ENCODE assay signal across 39 cellular contexts in the genomic region with DNA sequence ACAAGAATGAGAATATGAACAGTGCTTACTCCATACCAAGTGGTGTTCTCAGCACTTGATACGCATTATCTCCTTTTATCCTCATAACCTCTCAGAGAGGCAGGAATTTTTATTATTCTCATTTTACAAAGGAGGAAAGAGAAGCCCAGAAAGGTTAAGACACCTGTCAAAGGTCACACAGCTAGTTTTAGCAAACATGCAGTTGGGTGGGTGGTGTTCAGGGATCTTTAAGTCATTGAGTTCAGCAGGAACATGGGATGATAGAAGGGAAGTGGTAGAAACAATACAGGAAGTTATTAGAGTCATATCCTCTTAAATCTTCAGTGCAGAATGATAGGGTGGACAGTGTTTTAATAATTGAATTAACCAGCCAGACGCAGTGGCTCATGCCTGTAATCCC.
"Had no signal": no experiment of that assay in that cellular context is flagged by ENCODE, and none has a peak within 500 bp of the region (broad histone marks: within the 10 kb centered on the region; RNA-seq: fewer than 3 reads in every experiment).

No MANE protein-coding gene starts in this region.

- ATAC-seq: activated naive CD4-positive, alpha-beta T cell treated with anti-CD3 and anti-CD28 coated beads, Interleukin-2, amount 50 U/mL, for 72 hours; activated naive CD8-positive, alpha-beta T cell treated with anti-CD3 and anti-CD28 coated beads, Interleukin-2, amount 50 U/mL, for 24 hours; activated T-cell treated with anti-CD3 and anti-CD28 coated beads, Interleukin-2, amount 50 U/mL, for 4 hours; activated T-cell treated with anti-CD3 and anti-CD28 coated beads, Interleukin-2, amount 50 U/mL, for 72 hours; activated T-helper 17 cell treated with anti-CD3 and anti-CD28 coated beads, Interleukin-2, amount 50 U/mL, for 72 hours; body of pancreas had no signal

- FAIRE-seq: astrocyte, bronchial epithelial cell, colon had no signal

- H3K36me3 Mint-ChIP-seq: activated naive CD4-positive, alpha-beta T cell treated with anti-CD3 and anti-CD28 coated beads, Interleukin-2, amount 50 U/mL, for 24 hours; activated naive CD8-positive, alpha-beta T cell; activated naive CD8-positive, alpha-beta T cell treated with anti-CD3 and anti-CD28 coated beads for 36 hours; activated naive CD8-positive, alpha-beta T cell treated with anti-CD3 and anti-CD28 coated beads, Interleukin-2, amount 10 ng/mL, durations not matched to agents 7 days and 5 days; brain had no signal

- H3K27me3 ChIP-seq: adrenal gland, ascending aorta, body of pancreas, breast epithelium, cardiac muscle cell had no signal

- H3K4me3 ChIP-seq: adrenal gland, ascending aorta, body of pancreas, breast epithelium, cardiac muscle cell had no signal

- H3K9me3 ChIP-seq: adrenal gland, body of pancreas had no signal

- H3K27ac ChIP-seq: adrenal gland, ascending aorta, body of pancreas, brain microvascular endothelial cell, breast epithelium, cardiac muscle cell had no signal

- H3K4me3 Mint-ChIP-seq: activated naive CD4-positive, alpha-beta T cell treated with anti-CD3 and anti-CD28 coated beads for 36 hours; activated naive CD4-positive, alpha-beta T cell treated with anti-CD3 and anti-CD28 coated beads, Interleukin-2, amount 50 U/mL, for 24 hours; activated naive CD8-positive, alpha-beta T cell; activated naive CD8-positive, alpha-beta T cell treated with anti-CD3 and anti-CD28 coated beads for 36 hours; activated naive CD8-positive, alpha-beta T cell treated with anti-CD3 and anti-CD28 coated beads, Interleukin-2, amount 10 ng/mL, durations not matched to agents 7 days and 5 days; activated naive CD8-positive, alpha-beta T cell treated with anti-CD3 and anti-CD28 coated beads, Interleukin-2, amount 50 U/mL, for 24 hours; activated T-cell treated with anti-CD3 and anti-CD28 coated beads, Interleukin-2, amount 50 U/mL, for 24 hours; activated T-cell treated with anti-CD3 and anti-CD28 coated beads, Interleukin-2, amount 50 U/mL, for 4 hours; activated T-cell treated with anti-CD3 and anti-CD28 coated beads, Interleukin-2, amount 50 U/mL, for 72 hours; activated T-helper 1 cell treated with anti-CD3 and anti-CD28 coated beads, Interleukin-12 subunit alpha, Interleukin-12 subunit beta, Interleukin-2, Interleukin-4 antibody, amounts not matched to agents 30 ng/mL and 10 ng/mL and 1 ng/mL, durations not matched to agents 14 hours and 24 hours and 36 hours; activated T-helper 17 cell treated with anti-CD3 and anti-CD28 coated beads, Interleukin-2, amount 50 U/mL, for 72 hours; brain; central memory CD8-positive, alpha-beta T cell had no signal

- H3K36me3 ChIP-seq: adrenal gland, ascending aorta, brain microvascular endothelial cell, breast epithelium, cardiac muscle cell had no signal

- DNase-seq: activated effector memory CD4-positive, alpha-beta T cell treated with anti-CD3 and anti-CD28 coated beads, Interleukin-2, amount 50 U/mL, for 16 hours; activated effector memory CD4-positive, alpha-beta T cell treated with Interleukin-2 at 50 U/mL for 16 hours; activated gamma-delta T cell; activated gamma-delta T cell treated with Interleukin-2 at 50 U/mL for 16 hours; activated naive CD4-positive, alpha-beta T cell; activated naive CD4-positive, alpha-beta T cell treated with anti-CD3 and anti-CD28 coated beads for 36 hours; activated naive CD4-positive, alpha-beta T cell treated with anti-CD3 and anti-CD28 coated beads, Interleukin-2, amount 50 U/mL, for 16 hours; activated naive CD4-positive, alpha-beta T cell treated with Interleukin-2 at 50 U/mL for 16 hours; activated naive CD8-positive, alpha-beta T cell treated with anti-CD3 and anti-CD28 coated beads for 36 hours; activated naive CD8-positive, alpha-beta T cell treated with anti-CD3 and anti-CD28 coated beads, Interleukin-2, amount 10 ng/mL, durations not matched to agents 7 days and 5 days; activated naive CD8-positive, alpha-beta T cell treated with anti-CD3 and anti-CD28 coated beads, Interleukin-2, amount 50 U/mL, for 24 hours; activated T-cell treated with anti-CD3 and anti-CD28 coated beads, Interleukin-2, amount 50 U/mL, for 24 hours; activated T-cell treated with anti-CD3 and anti-CD28 coated beads, Interleukin-2, amount 50 U/mL, for 4 hours; activated T-cell treated with anti-CD3 and anti-CD28 coated beads, Interleukin-2, amount 50 U/mL, for 48 hours; activated T-cell treated with anti-CD3 and anti-CD28 coated beads, Interleukin-2, amount 50 U/mL, for 72 hours; adrenal gland; amniotic stem cell; amygdala; anterior cingulate cortex; aorta; body of pancreas; brain microvascular endothelial cell; caudate nucleus; central memory CD4-positive, alpha-beta T cell; cerebellar nuclear complex had no signal

- H3K4me1 ChIP-seq: adrenal gland, ascending aorta, body of pancreas, breast epithelium had no signal

- H3K4me1 Mint-ChIP-seq: activated naive CD4-positive, alpha-beta T cell treated with anti-CD3 and anti-CD28 coated beads, Interleukin-2, amount 50 U/mL, for 24 hours; activated naive CD8-positive, alpha-beta T cell treated with anti-CD3 and anti-CD28 coated beads for 36 hours; activated naive CD8-positive, alpha-beta T cell treated with anti-CD3 and anti-CD28 coated beads, Interleukin-2, amount 50 U/mL, for 24 hours; activated T-helper 17 cell treated with anti-CD3 and anti-CD28 coated beads, Interleukin-2, amount 50 U/mL, for 72 hours; central memory CD8-positive, alpha-beta T cell had no signal

- H3K9me3 Mint-ChIP-seq: activated naive CD4-positive, alpha-beta T cell treated with anti-CD3 and anti-CD28 coated beads, Interleukin-2, amount 50 U/mL, for 24 hours; activated T-helper 1 cell treated with anti-CD3 and anti-CD28 coated beads, Interleukin-12 subunit alpha, Interleukin-12 subunit beta, Interleukin-2, Interleukin-4 antibody, amounts not matched to agents 30 ng/mL and 10 ng/mL and 1 ng/mL, durations not matched to agents 14 hours and 24 hours and 36 hours; activated T-helper 17 cell treated with anti-CD3 and anti-CD28 coated beads, Interleukin-2, amount 50 U/mL, for 72 hours; activated T-helper 2 cell treated with anti-CD3 and anti-CD28 coated beads, Interferon-gamma antibody, Interleukin-2, Interleukin-4, amounts not matched to agents 10 μg/mL and 5 μg/mL and 100 μg/mL, durations not matched to agents 14 hours and 24 hours and 36 hours; central memory CD8-positive, alpha-beta T cell had no signal

- H3K27ac Mint-ChIP-seq: activated naive CD4-positive, alpha-beta T cell treated with anti-CD3 and anti-CD28 coated beads for 36 hours; activated naive CD4-positive, alpha-beta T cell treated with anti-CD3 and anti-CD28 coated beads, Interleukin-2, amount 50 U/mL, for 24 hours; activated naive CD4-positive, alpha-beta T cell treated with anti-CD3 and anti-CD28 coated beads, Interleukin-2, amount 50 U/mL, for 72 hours; activated naive CD8-positive, alpha-beta T cell; activated naive CD8-positive, alpha-beta T cell treated with anti-CD3 and anti-CD28 coated beads for 36 hours; activated naive CD8-positive, alpha-beta T cell treated with anti-CD3 and anti-CD28 coated beads, Interleukin-2, amount 10 ng/mL, durations not matched to agents 7 days and 5 days; activated naive CD8-positive, alpha-beta T cell treated with anti-CD3 and anti-CD28 coated beads, Interleukin-2, amount 50 U/mL, for 24 hours; activated T-cell treated with anti-CD3 and anti-CD28 coated beads, Interleukin-2, amount 50 U/mL, for 24 hours; activated T-cell treated with anti-CD3 and anti-CD28 coated beads, Interleukin-2, amount 50 U/mL, for 72 hours; activated T-helper 17 cell treated with anti-CD3 and anti-CD28 coated beads, Interleukin-2, amount 50 U/mL, for 72 hours; activated T-helper 2 cell treated with anti-CD3 and anti-CD28 coated beads, Interferon-gamma antibody, Interleukin-2, Interleukin-4, amounts not matched to agents 10 μg/mL and 5 μg/mL and 100 μg/mL, durations not matched to agents 14 hours and 24 hours and 36 hours; brain had no signal
